In genomic region chr14:92703516-92703915, GRCh38 we compare ENCODE assay signal across 1 cellular context.
TF ChIP-seq lines count a peak whose summit lies in the region.

No MANE protein-coding gene starts in this region.

TF ChIP-seq in K562, 482 proteins besides CTCF, POLR2A, EP300 and RAD21:
- TF ChIP-seq ZNF79 (CRISPR knock-in tag; IDR thresholded peaks at IDR 0.05; ENCODE audit: low read depth) = no peak
- TF ChIP-seq ZFPM2 (CRISPR knock-in tag; IDR thresholded peaks at IDR 0.05) = no peak
